In the genomic region with DNA sequence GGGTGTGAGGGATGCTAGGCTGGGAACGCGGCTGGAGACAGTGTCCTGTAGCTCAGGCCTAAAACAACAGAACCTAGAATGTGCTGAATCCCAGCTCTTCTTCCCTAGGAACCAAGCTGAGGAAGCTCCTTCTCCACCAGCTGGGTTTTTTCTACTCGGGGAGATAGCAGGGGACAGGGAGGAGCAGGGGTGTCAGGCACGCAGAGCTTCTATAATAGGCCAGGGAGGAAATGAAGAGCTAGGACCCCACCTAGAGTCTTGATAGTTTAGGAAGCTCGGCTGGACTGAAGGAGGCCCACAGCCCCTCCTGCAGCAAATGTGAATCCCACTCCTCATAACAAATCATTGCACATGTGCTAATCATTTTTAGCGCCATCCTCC, we compare ENCODE assay signal across 17 cellular contexts. TPM values are rescaled to one million over a fixed set of nuclear protein-coding genes. Genes with fewer than 3 reads are reported as not detected.
DNase-seq lines count a peak whose midpoint lies in the region; ATAC-seq and TF ChIP-seq lines count a peak whose summit lies in the region.
"Had no signal": no experiment of that assay in that cellular context is flagged by ENCODE, and none has a peak within 500 bp of the region (broad histone marks: within the 10 kb centered on the region; RNA-seq: fewer than 3 reads in every experiment).

No MANE protein-coding gene starts in this region.

- peak overlapping the region in 1 of 2 experiments; percentile 29 for H2BK12ac ChIP-seq in mesenchymal stem cell (ENCODE audit: low read length in 2 of 2)

- no peak overlapping the region for H2BK5ac ChIP-seq in mesenchymal stem cell (ENCODE audit: low read depth, low read length, poor library complexity, severe bottlenecking)

- no peaks in the 10 kb centered on the region; the same call in 1 of the 2 replicates for H3K9me2 ChIP-seq in GM23338 (ENCODE audit: insufficient read depth)

- peaks cover 24% of the 10 kb centered on the region for H3K4me1 Mint-ChIP-seq in GM23338
- peaks cover 59% of the 10 kb centered on the region for H3K4me1 Mint-ChIP-seq in brain
- H3K4me1 Mint-ChIP-seq: activated CD4-positive, alpha-beta T cell treated with anti-CD3 and anti-CD28 coated beads, Interleukin-2, amount 10 ng/mL, durations not matched to agents 24 days and 14 days had no signal

- H3K27ac Mint-ChIP-seq in GM23338 (no peak overlapping the region), brain (peak overlapping the region in 4 of 5 experiments; percentile 22 to 92 (median 87))
- H3K27ac Mint-ChIP-seq: activated CD4-positive, alpha-beta T cell treated with anti-CD3 and anti-CD28 coated beads, Interleukin-2, amount 10 ng/mL, durations not matched to agents 24 days and 14 days had no signal

- intact Hi-C loops in psoas muscle (cut with DNase I), result no loop called here

- H3K18ac ChIP-seq in mesenchymal stem cell (ENCODE audit: low read depth in 1 of 2, low read length in 2 of 2), result peak overlapping the region in 1 of 2 experiments; percentile 29

- DNase-seq in GM23338 (ENCODE audit: low spot score) (no peak), mesenchymal stem cell (no peak), psoas muscle (no peak), RKO (ENCODE audit: low spot score) (no peak), AML-193 (lab: John Stamatoyannopoulos, UW) (no peak)
- DNase-seq: activated CD4-positive, alpha-beta T cell treated with anti-CD3 and anti-CD28 coated beads, Interleukin-2, amount 10 ng/mL, durations not matched to agents 24 days and 14 days; anterior cingulate cortex; hippocampal formation; KBM-7; nucleus accumbens; SW 1271; uterus had no signal

- H2BK120ac ChIP-seq in mesenchymal stem cell (ENCODE audit: low read depth, low read length), result no peak overlapping the region

- WGBS in mesenchymal stem cell, result 82% methylated on average over 5 of the region's 6 CpGs
- 49 to 66% (median 60%) methylated on average over 6 of the region's 6 CpGs for WGBS in psoas muscle, 3 donors

- TF ChIP-seq CTCF in GM23338 (conservative IDR thresholded peaks at IDR 0.05; ENCODE audit: low read depth in 2 of 2) (peak in 1 of 2 experiments; percentile 45; a peak in 2 of 4 replicates), brain (conservative IDR thresholded peaks at IDR 0.05) (no peak), psoas muscle (IDR thresholded peaks at IDR 0.05) (no peak)

- H2BK15ac ChIP-seq in mesenchymal stem cell (ENCODE audit: low read depth, poor library complexity, severe bottlenecking), result no peak overlapping the region

- no peak overlapping the region for H3K4me3 ChIP-seq in BLaER1
- no peak overlapping the region for H3K4me3 ChIP-seq in GM23338
- H3K4me3 ChIP-seq in mesenchymal stem cell (ENCODE audit: insufficient read depth in 1 of 2, low read depth in 1 of 2, low read length in 2 of 2), result no peak overlapping the region
- H3K4me3 ChIP-seq in psoas muscle, result no peak overlapping the region
- H3K4me3 ChIP-seq: uterus had no signal

- no peaks in the 10 kb centered on the region for H3F3A ChIP-seq in GM23338 (replicated peaks; ENCODE audit: low read depth)

- H3K4me2 ChIP-seq in BLaER1 (peak overlapping the region; percentile 10; the same call in 1 of the 2 replicates), GM23338 (no peak overlapping the region), mesenchymal stem cell (ENCODE audit: low read length, poor library complexity, severe bottlenecking) (no peak overlapping the region)

- H3K14ac ChIP-seq in mesenchymal stem cell (ENCODE audit: low read length in 2 of 2), result no peak overlapping the region

- peak overlapping the region in 1 of 2 experiments; percentile 11 for H3K4ac ChIP-seq in mesenchymal stem cell (ENCODE audit: low read depth in 1 of 2, low read length in 2 of 2)

- H3K23ac ChIP-seq in mesenchymal stem cell (ENCODE audit: low read length in 2 of 2), result no peak overlapping the region

- H3K36me3 ChIP-seq in BLaER1 (no peaks in the 10 kb centered on the region), GM23338 (ENCODE audit: insufficient read depth) (no peaks in the 10 kb centered on the region), mesenchymal stem cell (ENCODE audit: control insufficient read depth in 1 of 2, insufficient read depth in 2 of 2, low read depth in 1 of 2, low read length in 2 of 2) (no peaks in the 10 kb centered on the region), psoas muscle (ENCODE audit: insufficient read depth in 1 of 2, low read depth in 1 of 2) (no peaks in the 10 kb centered on the region)
- H3K36me3 ChIP-seq: uterus had no signal

- peak; percentile 40; the same call in 2 of the 3 replicates for ATAC-seq in GM23338
- no peak for ATAC-seq in HG02610 (IDR thresholded peaks at IDR 0.05; ENCODE audit: unreplicated experiment)
- no peak for ATAC-seq in psoas muscle

- H4K8ac ChIP-seq in mesenchymal stem cell (ENCODE audit: low read length), result peak overlapping the region; percentile 69

- H3K9ac ChIP-seq in BLaER1 (no peak overlapping the region), mesenchymal stem cell (ENCODE audit: low read length) (peak overlapping the region; percentile 38)

- no peak overlapping the region for H2AK5ac ChIP-seq in mesenchymal stem cell (ENCODE audit: low read length, severe bottlenecking)

- H2AFZ ChIP-seq in GM23338 (peak overlapping the region; percentile 59; the same call in 1 of the 2 replicates), mesenchymal stem cell (ENCODE audit: low read depth, low read length) (peak overlapping the region; percentile 77)

- H4K91ac ChIP-seq in mesenchymal stem cell (ENCODE audit: low read length), result no peak overlapping the region

- no peaks in the 10 kb centered on the region for H3K27me3 ChIP-seq in BLaER1
- no peaks in the 10 kb centered on the region for H3K27me3 ChIP-seq in GM23338 (ENCODE audit: insufficient read depth)
- peaks cover 0 to 9% of the 10 kb centered on the region in 2 experiments for H3K27me3 ChIP-seq in mesenchymal stem cell (ENCODE audit: control insufficient read depth in 1 of 2, insufficient read depth in 1 of 2, low read length in 2 of 2)
- no peaks in the 10 kb centered on the region for H3K27me3 ChIP-seq in psoas muscle (ENCODE audit: insufficient read depth in 3 of 3, low read length in 2 of 3)
- H3K27me3 ChIP-seq: uterus had no signal

- no peaks in the 10 kb centered on the region for H4K20me1 ChIP-seq in BLaER1
- no peaks in the 10 kb centered on the region for H4K20me1 ChIP-seq in GM23338 (replicated peaks; ENCODE audit: insufficient read depth)

- H3K9me3 ChIP-seq in BLaER1 (no peaks in the 10 kb centered on the region), mesenchymal stem cell (ENCODE audit: control insufficient read depth, low read length) (peaks cover under 1% of the 10 kb centered on the region), psoas muscle (no peaks in the 10 kb centered on the region)
- H3K9me3 ChIP-seq: uterus had no signal

- H3K9me3 Mint-ChIP-seq in GM23338 (peaks cover 3% of the 10 kb centered on the region; the same call in 2 of the 3 replicates), brain (peaks cover 6 to 15% (median 7%) of the 10 kb centered on the region in 5 experiments)
- H3K9me3 Mint-ChIP-seq: activated CD4-positive, alpha-beta T cell treated with anti-CD3 and anti-CD28 coated beads, Interleukin-2, amount 10 ng/mL, durations not matched to agents 24 days and 14 days had no signal

- H3K79me2 ChIP-seq in GM23338 (replicated peaks; ENCODE audit: insufficient read depth), result no peaks in the 10 kb centered on the region

- no peaks in the 10 kb centered on the region for H3K79me1 ChIP-seq in mesenchymal stem cell (replicated peaks; ENCODE audit: low read length, poor library complexity, severe bottlenecking)

- H3K27me3 Mint-ChIP-seq in GM23338 (ENCODE audit: insufficient read depth, low read depth, poor library complexity), result peaks cover 9% of the 10 kb centered on the region
- peaks cover 8% of the 10 kb centered on the region for H3K27me3 Mint-ChIP-seq in brain
- H3K27me3 Mint-ChIP-seq: activated CD4-positive, alpha-beta T cell treated with anti-CD3 and anti-CD28 coated beads, Interleukin-2, amount 10 ng/mL, durations not matched to agents 24 days and 14 days had no signal

- H3K4me1 ChIP-seq in BLaER1 (peaks cover 10% of the 10 kb centered on the region), GM23338 (ENCODE audit: insufficient read depth) (no peaks in the 10 kb centered on the region), mesenchymal stem cell (ENCODE audit: control insufficient read depth, insufficient read depth, low read depth, low read length) (no peaks in the 10 kb centered on the region), psoas muscle (peaks cover 4% of the 10 kb centered on the region)
- H3K4me1 ChIP-seq: uterus had no signal

- no peak overlapping the region for H3K4me3 Mint-ChIP-seq in GM23338
- H3K4me3 Mint-ChIP-seq in brain, result no peak overlapping the region
- H3K4me3 Mint-ChIP-seq: activated CD4-positive, alpha-beta T cell treated with anti-CD3 and anti-CD28 coated beads, Interleukin-2, amount 10 ng/mL, durations not matched to agents 24 days and 14 days had no signal

- peak overlapping the region; percentile 49; the same call in 1 of the 2 replicates for H3K27ac ChIP-seq in BLaER1
- H3K27ac ChIP-seq in GM23338 (ENCODE audit: low read depth), result no peak overlapping the region
- H3K27ac ChIP-seq in mesenchymal stem cell (ENCODE audit: low read length, poor library complexity, severe bottlenecking), result no peak overlapping the region
- no peak overlapping the region for H3K27ac ChIP-seq in psoas muscle
- H3K27ac ChIP-seq: uterus had no signal

- H3K36me3 Mint-ChIP-seq in GM23338 (ENCODE audit: low read depth), result no peaks in the 10 kb centered on the region; the same call in 2 of the 3 replicates
- no peaks in the 10 kb centered on the region for H3K36me3 Mint-ChIP-seq in brain

RNA-seq across cellular contexts. Expression of gene FAM180A, which starts 24.0 kb away (rescaled TPM):
- not detected in 2 replicates for total RNA-seq in GM23338 (2014; rRNA removed; shearing (Covaris generic))
- not detected in 2 replicates for polyA plus RNA-seq in GM23338 (2016; fragmentation: Nextera tagmentation; extraction: Ambion mirVana)
- not detected for polyA plus RNA-seq in brain (ENCODE audit: insufficient read depth, low read depth, low replicate concordance)
- not detected for polyA plus RNA-seq in mesenchymal stem cell (2013, experiment 1 of 2)
- polyA plus RNA-seq in mesenchymal stem cell (2013, experiment 2 of 2), result not detected
- total RNA-seq in psoas muscle, result 1 to 10 TPM in 1 of 4 donors, under 1 TPM in 1, not detected in 2; 0.42 to 1.8 TPM
- polyA plus RNA-seq in psoas muscle, result under 1 TPM; 0.07 to 0.13 (median 0.12) TPM
- total RNA-seq: activated CD4-positive, alpha-beta T cell treated with anti-CD3 and anti-CD28 coated beads, Interleukin-2, amount 10 ng/mL, durations not matched to agents 24 days and 14 days; Daoy; mononuclear cell had no signal

RNA-seq across cellular contexts. Expression of gene SLC13A4, which starts 44.6 kb away (rescaled TPM):
- 1.7 and 2.4 TPM in 2 replicates for total RNA-seq in GM23338 (2014; rRNA removed; shearing (Covaris generic))
- polyA plus RNA-seq in GM23338 (2016; fragmentation: Nextera tagmentation; extraction: Ambion mirVana), result 2.3 TPM in 2 replicates
- polyA plus RNA-seq in brain (ENCODE audit: insufficient read depth, low read depth, low replicate concordance), result 7.1 TPM
- not detected for polyA plus RNA-seq in mesenchymal stem cell (2013, experiment 1 of 2)
- polyA plus RNA-seq in mesenchymal stem cell (2013, experiment 2 of 2), result 0.05 TPM
- total RNA-seq in psoas muscle, result not detected
- under 1 TPM; 0.01 to 0.08 (median 0.03) TPM for polyA plus RNA-seq in psoas muscle
- total RNA-seq: activated CD4-positive, alpha-beta T cell treated with anti-CD3 and anti-CD28 coated beads, Interleukin-2, amount 10 ng/mL, durations not matched to agents 24 days and 14 days; Daoy; mononuclear cell had no signal
